9 cellular contexts compared by ENCODE assay signal in the genomic region with DNA sequence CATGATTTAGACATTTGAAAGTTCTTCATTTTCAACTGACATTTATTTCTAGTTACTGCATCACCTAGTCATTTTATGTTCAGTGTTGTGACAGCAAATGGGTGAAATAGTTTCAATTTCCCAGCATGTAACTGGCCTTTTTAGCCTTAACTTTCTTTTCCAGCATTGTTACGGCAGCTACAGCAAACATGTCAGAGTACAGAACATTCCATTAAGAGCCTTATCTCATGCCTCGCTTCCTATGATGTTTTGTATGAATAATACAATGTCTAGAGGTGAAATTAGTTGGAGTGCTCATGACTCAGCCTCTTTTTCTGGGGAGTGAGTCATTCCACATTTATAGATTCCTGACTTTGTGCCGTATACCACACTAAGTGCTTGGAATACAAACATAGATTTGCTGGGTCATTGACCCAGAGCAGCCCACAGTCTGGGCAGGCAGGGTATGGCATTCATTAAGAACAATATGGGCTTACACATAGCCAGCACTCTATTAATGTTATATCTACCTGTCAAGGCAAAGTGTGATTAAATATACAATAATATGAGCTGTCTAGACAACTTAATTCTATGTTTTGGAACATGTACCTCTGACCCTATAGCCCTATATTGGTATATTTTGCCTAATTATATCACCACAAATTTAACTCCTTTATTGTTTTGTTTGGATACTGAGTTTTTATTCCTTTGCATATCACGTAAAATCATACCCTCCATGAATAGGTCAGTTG.
DNase-seq lines count a peak whose midpoint lies in the region; ATAC-seq, FAIRE-seq and TF ChIP-seq lines count a peak whose summit lies in the region.
"Had no signal": no experiment of that assay in that cellular context is flagged by ENCODE, and none has a peak within 500 bp of the region (broad histone marks: within the 10 kb centered on the region; RNA-seq: fewer than 3 reads in every experiment).

No MANE protein-coding gene starts in this region.

- no peaks in the 10 kb centered on the region for H3K4me1 Mint-ChIP-seq in stimulated activated effector memory CD8-positive, alpha-beta T cell treated with anti-CD3 and anti-CD28 coated beads, Interleukin-12 subunit alpha, Interleukin-12 subunit beta, amount 100 ng/mL, for 72 hours

- H3K36me3 Mint-ChIP-seq in stimulated activated effector memory CD8-positive, alpha-beta T cell treated with anti-CD3 and anti-CD28 coated beads, Interleukin-12 subunit alpha, Interleukin-12 subunit beta, amount 100 ng/mL, for 72 hours = no peaks in the 10 kb centered on the region

- peak; percentile 8 for DNase-seq in 8988T
- DNase-seq in LHCN-M2 (ENCODE audit: low read depth) = peak; percentile 95
- peak; percentile 97 for DNase-seq in astrocyte of the hippocampus (ENCODE audit: low read depth, low spot score)
- DNase-seq in HepG2 (ENCODE audit: low spot score) = peak; percentile 86
- DNase-seq in posterior vena cava (ENCODE audit: low spot score) = no peak
- no peak for DNase-seq in D341Med (ENCODE audit: low spot score)
- DNase-seq in substantia nigra (lab: John Stamatoyannopoulos, UW) = no peak
- DNase-seq in stimulated activated effector memory CD8-positive, alpha-beta T cell treated with anti-CD3 and anti-CD28 coated beads, Interleukin-12 subunit alpha, Interleukin-12 subunit beta, amount 100 ng/mL, for 72 hours (ENCODE audit: low spot score in 2 of 2) = no peak
- DNase-seq: DND-41 had no signal

- intact Hi-C loops in HepG2 (cut with micrococcal nuclease; ENCODE audit: unreplicated experiment) = no loop called here
- intact Hi-C loops in posterior vena cava (cut with DNase I) = no loop called here

- peak in 1 of 2 experiments; percentile 21; a peak in 1 of 4 replicates for TF ChIP-seq EP300 in HepG2 (IDR thresholded peaks at IDR 0.05; ENCODE audit: low read depth in 2 of 2, low read length in 2 of 2)
- TF ChIP-seq EP300 in HepG2 (CRISPR knock-in tag; IDR thresholded peaks at IDR 0.05; ENCODE audit: borderline replicate concordance) = no peak

- ATAC-seq in HepG2 = peak; percentile 95
- no peak for ATAC-seq in stimulated activated effector memory CD8-positive, alpha-beta T cell treated with anti-CD3 and anti-CD28 coated beads, Interleukin-12 subunit alpha, Interleukin-12 subunit beta, amount 100 ng/mL, for 72 hours

- H3K4me3 ChIP-seq in HepG2 (replicated peaks in 1 of 3; ENCODE audit: insufficient read depth in 1 of 3, low read depth in 2 of 3, low read length in 3 of 3) = no peak overlapping the region

- H3K4me3 Mint-ChIP-seq in stimulated activated effector memory CD8-positive, alpha-beta T cell treated with anti-CD3 and anti-CD28 coated beads, Interleukin-12 subunit alpha, Interleukin-12 subunit beta, amount 100 ng/mL, for 72 hours = no peak overlapping the region

- no TSS peak for BruUV-seq in HepG2 (replicated peaks; lab: Mats Ljungman, UMichigan)

- 12% methylated on average over 4 of the region's 4 CpGs for WGBS in HepG2 (ENCODE audit: low lambda C conversion rate)

- in situ Hi-C loops in HepG2 (cut with HindIII; ENCODE audit: extremely low pct_ligation_motif_present, low pct_unique_long_range_greater_than_20kb) = no loop called here

- no peak for TF ChIP-seq RAD21 in HepG2 (CRISPR knock-in tag; IDR thresholded peaks at IDR 0.05)

- no peaks in the 10 kb centered on the region for H3K36me3 ChIP-seq in HepG2 (replicated peaks in 1 of 2; ENCODE audit: control insufficient read depth in 1 of 2, insufficient read depth in 2 of 2, low read length in 2 of 2)

- H3K27ac ChIP-seq in HepG2 (ENCODE audit: extremely low read length, insufficient read depth, low read length) = no peak overlapping the region
- H3K27ac ChIP-seq in substantia nigra (ENCODE audit: low read depth, low read length, poor library complexity, severe bottlenecking) = no peak overlapping the region

- H3K4me1 ChIP-seq in HepG2 (ENCODE audit: insufficient read depth, low read length) = peaks cover 9% of the 10 kb centered on the region; the same call in 1 of the 2 replicates

- no peak for FAIRE-seq in HepG2 (lab: Jason Lieb, UNC)

- no peak overlapping the region for H2AFZ ChIP-seq in HepG2 (ENCODE audit: low read length)

- no peaks in the 10 kb centered on the region for H4K20me1 ChIP-seq in HepG2 (ENCODE audit: insufficient read depth, low read length)

- TF ChIP-seq CTCF in HepG2 (CRISPR knock-in tag; IDR thresholded peaks at IDR 0.05) = no peak

- no peak overlapping the region for H3K9ac ChIP-seq in HepG2 (ENCODE audit: insufficient read depth, low read depth, low read length)

- no peak overlapping the region for H3K27ac Mint-ChIP-seq in stimulated activated effector memory CD8-positive, alpha-beta T cell treated with anti-CD3 and anti-CD28 coated beads, Interleukin-12 subunit alpha, Interleukin-12 subunit beta, amount 100 ng/mL, for 72 hours

- TF ChIP-seq POLR2A in HepG2 (IDR thresholded peaks at IDR 0.05; ENCODE audit: insufficient read depth in 1 of 2, low read depth in 2 of 2, low read length in 2 of 2) = no peak

- H3K4me2 ChIP-seq in HepG2 (ENCODE audit: low read depth, low read length) = 0 out of 2 replicates have a peak overlapping the region, but pooled peaks have one; percentile 2

- no peaks in the 10 kb centered on the region for H3K9me3 ChIP-seq in HepG2 (ENCODE audit: low read length)

- CTCF ChIA-PET in HepG2 (lab: Yijun Ruan, JAX; ENCODE audit: low intra/inter-chr PET ratio, low total read pairs) = no interaction called here

- H3K79me2 ChIP-seq in HepG2 (ENCODE audit: insufficient read depth, low read length) = no peaks in the 10 kb centered on the region

- H3K27me3 ChIP-seq in HepG2 (ENCODE audit: control insufficient read depth in 1 of 2, insufficient read depth in 2 of 2, low read length in 2 of 2) = no peaks in the 10 kb centered on the region

- H3K9me3 Mint-ChIP-seq in stimulated activated effector memory CD8-positive, alpha-beta T cell treated with anti-CD3 and anti-CD28 coated beads, Interleukin-12 subunit alpha, Interleukin-12 subunit beta, amount 100 ng/mL, for 72 hours = peaks cover 13% of the 10 kb centered on the region

- POLR2A ChIA-PET in HepG2 (lab: Yijun Ruan, JAX) = no interaction called here

TF ChIP-seq in HepG2, 621 proteins besides CTCF, POLR2A, EP300 and RAD21 (continues in another document):
- TF ChIP-seq, protein P1, sequence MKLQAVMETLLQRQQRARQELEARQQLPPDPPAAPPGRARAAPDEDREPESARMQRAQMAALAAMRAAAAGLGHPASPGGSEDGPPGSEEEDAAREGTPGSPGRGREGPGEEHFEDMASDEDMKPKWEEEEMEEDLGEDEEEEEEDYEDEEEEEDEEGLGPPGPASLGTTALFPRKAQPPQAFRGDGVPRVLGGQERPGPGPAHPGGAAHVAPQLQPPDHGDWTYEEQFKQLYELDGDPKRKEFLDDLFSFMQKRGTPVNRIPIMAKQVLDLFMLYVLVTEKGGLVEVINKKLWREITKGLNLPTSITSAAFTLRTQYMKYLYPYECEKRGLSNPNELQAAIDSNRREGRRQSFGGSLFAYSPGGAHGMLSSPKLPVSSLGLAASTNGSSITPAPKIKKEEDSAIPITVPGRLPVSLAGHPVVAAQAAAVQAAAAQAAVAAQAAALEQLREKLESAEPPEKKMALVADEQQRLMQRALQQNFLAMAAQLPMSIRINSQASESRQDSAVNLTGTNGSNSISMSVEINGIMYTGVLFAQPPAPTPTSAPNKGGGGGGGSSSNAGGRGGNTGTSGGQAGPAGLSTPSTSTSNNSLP (IDR thresholded peaks at IDR 0.05; ENCODE audit: low read depth, low read length) = peak; percentile 67
- TF ChIP-seq SOX13 (IDR thresholded peaks at IDR 0.05) (no peak), SOX13 (CRISPR knock-in tag; conservative IDR thresholded peaks at IDR 0.05 in 1 of 2, IDR thresholded peaks at IDR 0.05 in 1 of 2) (peak in 1 of 2 experiments; percentile 25; a peak in 1 of 4 replicates), NFE2 (CRISPR knock-in tag; IDR thresholded peaks at IDR 0.05) (peak; percentile 79), TEAD3 (CRISPR knock-in tag; optimal IDR thresholded peaks at IDR 0.05; ENCODE audit: borderline replicate concordance) (peak; percentile 16), CREB1 (IDR thresholded peaks at IDR 0.05) (0 out of 2 replicates have a peak, but pooled peaks have one; percentile 22), CREB1 (CRISPR knock-in tag; IDR thresholded peaks at IDR 0.05) (no peak), SOX5 (CRISPR knock-in tag; IDR thresholded peaks at IDR 0.05; ENCODE audit: borderline replicate concordance) (peak; percentile 12; the same call in 1 of the 2 replicates)
- TF ChIP-seq, protein P2, sequence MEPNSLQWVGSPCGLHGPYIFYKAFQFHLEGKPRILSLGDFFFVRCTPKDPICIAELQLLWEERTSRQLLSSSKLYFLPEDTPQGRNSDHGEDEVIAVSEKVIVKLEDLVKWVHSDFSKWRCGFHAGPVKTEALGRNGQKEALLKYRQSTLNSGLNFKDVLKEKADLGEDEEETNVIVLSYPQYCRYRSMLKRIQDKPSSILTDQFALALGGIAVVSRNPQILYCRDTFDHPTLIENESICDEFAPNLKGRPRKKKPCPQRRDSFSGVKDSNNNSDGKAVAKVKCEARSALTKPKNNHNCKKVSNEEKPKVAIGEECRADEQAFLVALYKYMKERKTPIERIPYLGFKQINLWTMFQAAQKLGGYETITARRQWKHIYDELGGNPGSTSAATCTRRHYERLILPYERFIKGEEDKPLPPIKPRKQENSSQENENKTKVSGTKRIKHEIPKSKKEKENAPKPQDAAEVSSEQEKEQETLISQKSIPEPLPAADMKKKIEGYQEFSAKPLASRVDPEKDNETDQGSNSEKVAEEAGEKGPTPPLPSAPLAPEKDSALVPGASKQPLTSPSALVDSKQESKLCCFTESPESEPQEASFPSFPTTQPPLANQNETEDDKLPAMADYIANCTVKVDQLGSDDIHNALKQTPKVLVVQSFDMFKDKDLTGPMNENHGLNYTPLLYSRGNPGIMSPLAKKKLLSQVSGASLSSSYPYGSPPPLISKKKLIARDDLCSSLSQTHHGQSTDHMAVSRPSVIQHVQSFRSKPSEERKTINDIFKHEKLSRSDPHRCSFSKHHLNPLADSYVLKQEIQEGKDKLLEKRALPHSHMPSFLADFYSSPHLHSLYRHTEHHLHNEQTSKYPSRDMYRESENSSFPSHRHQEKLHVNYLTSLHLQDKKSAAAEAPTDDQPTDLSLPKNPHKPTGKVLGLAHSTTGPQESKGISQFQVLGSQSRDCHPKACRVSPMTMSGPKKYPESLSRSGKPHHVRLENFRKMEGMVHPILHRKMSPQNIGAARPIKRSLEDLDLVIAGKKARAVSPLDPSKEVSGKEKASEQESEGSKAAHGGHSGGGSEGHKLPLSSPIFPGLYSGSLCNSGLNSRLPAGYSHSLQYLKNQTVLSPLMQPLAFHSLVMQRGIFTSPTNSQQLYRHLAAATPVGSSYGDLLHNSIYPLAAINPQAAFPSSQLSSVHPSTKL (CRISPR knock-in tag; IDR thresholded peaks at IDR 0.05) = peak; percentile 43; the same call in 1 of the 2 replicates

Comparison
In these comparisons a context has a peak if more than half of its experiments do, and no peak if none do; other contexts are left out.
1. DNase-seq: peak in 8988T (single experiment), LHCN-M2 (single experiment), astrocyte of the hippocampus (single experiment) and HepG2 (single experiment); none in posterior vena cava (single experiment), D341Med (single experiment), substantia nigra (0 of 49) and stimulated activated effector memory CD8-positive, alpha-beta T cell treated with anti-CD3 and anti-CD28 coated beads, Interleukin-12 subunit alpha, Interleukin-12 subunit beta, amount 100 ng/mL, for 72 hours (0 of 2).